Comparison of ENCODE assay signal across 8 cellular contexts in the genomic region with DNA sequence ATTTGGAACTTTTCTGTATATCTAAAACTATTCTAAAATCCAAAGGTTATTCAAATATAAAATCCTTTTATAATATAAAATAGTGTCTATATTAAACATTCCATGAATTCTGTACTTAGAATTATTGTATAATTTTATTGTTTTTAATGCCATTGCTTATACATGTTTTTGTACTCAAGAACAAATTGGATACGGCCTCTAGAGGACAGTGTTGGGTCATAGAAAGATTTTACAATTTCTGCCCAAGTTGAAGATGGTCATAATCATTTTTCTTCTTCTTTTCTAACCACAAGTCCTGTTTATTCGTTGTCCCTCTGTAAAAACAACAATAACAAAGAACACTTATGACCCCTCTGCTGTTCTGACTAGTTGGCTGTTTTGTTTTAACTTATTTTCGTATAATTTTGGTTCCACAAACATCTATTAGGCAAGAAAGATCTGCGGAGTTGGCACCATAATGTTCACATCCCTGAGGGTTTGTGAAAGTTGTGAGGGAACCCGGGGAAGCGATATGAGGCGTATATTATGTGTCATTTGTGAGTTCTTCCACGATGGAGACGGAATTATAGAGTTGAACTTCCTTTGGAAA.
DNase-seq lines count a peak whose midpoint lies in the region.

No MANE protein-coding gene starts in this region.

- DNase-seq in NCI-H1436 (lab: John Stamatoyannopoulos, UW) (peak; percentile 22), NCI-H1436 treated with DMSO at 0.1 percent for 48 hours (lab: John Stamatoyannopoulos, UW) (no peak), NCI-H1694 treated with DMSO at 0.1 percent for 48 hours (lab: John Stamatoyannopoulos, UW) (peak; percentile 48), cerebellar cortex (ENCODE audit: low spot score) (peak; percentile 74), non-pigmented ciliary epithelial cell (ENCODE audit: low read depth) (peak; percentile 30), middle frontal gyrus (ENCODE audit: extremely low spot score, low spot score) (no peak)
- no peak for DNase-seq in activated effector memory CD4-positive, alpha-beta T cell treated with anti-CD3 and anti-CD28 coated beads, Interleukin-2, amount 50 U/mL, for 16 hours
- DNase-seq in activated naive CD4-positive, alpha-beta T cell treated with Interleukin-2 at 50 U/mL for 16 hours = no peak

Comparison
In these comparisons a context has a peak if more than half of its experiments do, and no peak if none do; other contexts are left out.
1. DNase-seq: peak in NCI-H1436 (single experiment), NCI-H1694 treated with DMSO at 0.1 percent for 48 hours (single experiment), cerebellar cortex (single experiment) and non-pigmented ciliary epithelial cell (single experiment); none in NCI-H1436 treated with DMSO at 0.1 percent for 48 hours (single experiment), activated effector memory CD4-positive, alpha-beta T cell treated with anti-CD3 and anti-CD28 coated beads, Interleukin-2, amount 50 U/mL, for 16 hours (single experiment), middle frontal gyrus (single experiment) and activated naive CD4-positive, alpha-beta T cell treated with Interleukin-2 at 50 U/mL for 16 hours (single experiment).